Comparison of ENCODE assay signal across 22 cellular contexts in genomic region chrX:111687305-111687704, GRCh38. TPM values are rescaled to one million over a fixed set of nuclear protein-coding genes. Genes with fewer than 3 reads are reported as not detected.
A peak's percentile ranks its signal among the peaks of the same experiment; 100 is the strongest.
DNase-seq lines count a peak whose midpoint lies in the region; ATAC-seq and TF ChIP-seq lines count a peak whose summit lies in the region.
"Had no signal": no experiment of that assay in that cellular context is flagged by ENCODE, and none has a peak within 500 bp of the region (broad histone marks: within the 10 kb centered on the region; RNA-seq: fewer than 3 reads in every experiment).

No MANE protein-coding gene starts in this region.

- intact Hi-C loops in ascending aorta (cut with DNase I): no loop called here

- DNase-seq in activated naive CD4-positive, alpha-beta T cell (lab: John Stamatoyannopoulos, UW): no peak
- DNase-seq in glutamatergic neuron: no peak
- DNase-seq in NCI-H146 (lab: John Stamatoyannopoulos, UW): no peak
- DNase-seq in ascending aorta (ENCODE audit: low spot score in 2 of 2): no peak
- DNase-seq: 8988T; CD4-positive, alpha-beta memory T cell; DMS153; NCI-H1092 treated with DMSO at 0.1 percent for 48 hours; NCI-H1436 treated with DMSO at 0.1 percent for 48 hours; NCI-H2029; NCI-H2227 treated with DMSO at 0.1 percent for 48 hours; NCI-H510A; PC-9; RPMI8226; SHP77; T-helper 17 cell had no signal

- no peaks in the 10 kb centered on the region for H3K27me3 ChIP-seq in ascending aorta

- no peaks in the 10 kb centered on the region for H3K4me1 ChIP-seq in ascending aorta

- peak overlapping the region; percentile 30 for H3K27ac Mint-ChIP-seq in activated naive CD4-positive, alpha-beta T cell treated with anti-CD3 and anti-CD28 coated beads, Interleukin-2, amount 50 U/mL, for 24 hours
- no peak overlapping the region for H3K27ac Mint-ChIP-seq in glutamatergic neuron (ENCODE audit: unreplicated experiment)
- H3K27ac Mint-ChIP-seq: CD4-positive, alpha-beta memory T cell; T-helper 17 cell had no signal

- peaks cover 43% of the 10 kb centered on the region for H3K4me1 Mint-ChIP-seq in activated naive CD4-positive, alpha-beta T cell treated with anti-CD3 and anti-CD28 coated beads, Interleukin-2, amount 50 U/mL, for 24 hours
- peaks cover 5% of the 10 kb centered on the region for H3K4me1 Mint-ChIP-seq in glutamatergic neuron (ENCODE audit: low read depth, unreplicated experiment)

- no peaks in the 10 kb centered on the region for H3K9me3 ChIP-seq in ascending aorta
- H3K9me3 ChIP-seq: BLaER1 treated with 17β-estradiol and CSF1 and Interleukin-3, amounts not matched to agents 10 nM and 100 nM had no signal

- peaks cover 21% of the 10 kb centered on the region for H3K36me3 Mint-ChIP-seq in activated naive CD4-positive, alpha-beta T cell treated with anti-CD3 and anti-CD28 coated beads, Interleukin-2, amount 50 U/mL, for 24 hours
- no peaks in the 10 kb centered on the region for H3K36me3 Mint-ChIP-seq in glutamatergic neuron (ENCODE audit: unreplicated experiment)

- H3K4me3 Mint-ChIP-seq in activated naive CD4-positive, alpha-beta T cell treated with anti-CD3 and anti-CD28 coated beads, Interleukin-2, amount 50 U/mL, for 24 hours: no peak overlapping the region
- H3K4me3 Mint-ChIP-seq in glutamatergic neuron (ENCODE audit: unreplicated experiment): no peak overlapping the region
- H3K4me3 Mint-ChIP-seq: CD4-positive, alpha-beta memory T cell; T-helper 17 cell had no signal

- no peak overlapping the region for H3K27ac ChIP-seq in ascending aorta
- H3K27ac ChIP-seq: BLaER1 treated with 17β-estradiol and CSF1 and Interleukin-3, amounts not matched to agents 10 nM and 100 nM; KMS-11; PC-9 had no signal

- no peaks in the 10 kb centered on the region for H3K9me3 Mint-ChIP-seq in activated naive CD4-positive, alpha-beta T cell treated with anti-CD3 and anti-CD28 coated beads, Interleukin-2, amount 50 U/mL, for 24 hours
- H3K9me3 Mint-ChIP-seq in glutamatergic neuron (ENCODE audit: unreplicated experiment): no peaks in the 10 kb centered on the region
- H3K9me3 Mint-ChIP-seq: CD4-positive, alpha-beta memory T cell had no signal

- ATAC-seq in GM21390 (IDR thresholded peaks at IDR 0.05; ENCODE audit: unreplicated experiment) (peak; percentile 67), HG03342 (IDR thresholded peaks at IDR 0.05; ENCODE audit: unreplicated experiment) (peak; percentile 60), GM21576 (IDR thresholded peaks at IDR 0.05; ENCODE audit: unreplicated experiment) (no peak)
- ATAC-seq: T-helper 17 cell had no signal

- H3K4me3 ChIP-seq in ascending aorta: no peak overlapping the region
- H3K4me3 ChIP-seq: BLaER1 treated with 17β-estradiol and CSF1 and Interleukin-3, amounts not matched to agents 10 nM and 100 nM; PC-9 had no signal

- TF ChIP-seq CTCF in glutamatergic neuron (IDR thresholded peaks at IDR 0.05; ENCODE audit: partially characterized antibody, unreplicated experiment) (no peak), ascending aorta (IDR thresholded peaks at IDR 0.05) (no peak)

- no peaks in the 10 kb centered on the region for H3K27me3 Mint-ChIP-seq in activated naive CD4-positive, alpha-beta T cell treated with anti-CD3 and anti-CD28 coated beads, Interleukin-2, amount 50 U/mL, for 24 hours
- no peaks in the 10 kb centered on the region for H3K27me3 Mint-ChIP-seq in glutamatergic neuron (ENCODE audit: unreplicated experiment)
- H3K27me3 Mint-ChIP-seq: CD4-positive, alpha-beta memory T cell; T-helper 17 cell had no signal

- H3K36me3 ChIP-seq in ascending aorta: peaks cover 0 to 4% of the 10 kb centered on the region in 2 donors

RNA-seq across cellular contexts. Expression of gene ALG13, which starts 6.3 kb away (rescaled TPM):
- total RNA-seq in glutamatergic neuron (ENCODE audit: unreplicated experiment) (33.4 TPM), ascending aorta (21.1 TPM)
